16 cellular contexts compared by ENCODE assay signal in the genomic region with DNA sequence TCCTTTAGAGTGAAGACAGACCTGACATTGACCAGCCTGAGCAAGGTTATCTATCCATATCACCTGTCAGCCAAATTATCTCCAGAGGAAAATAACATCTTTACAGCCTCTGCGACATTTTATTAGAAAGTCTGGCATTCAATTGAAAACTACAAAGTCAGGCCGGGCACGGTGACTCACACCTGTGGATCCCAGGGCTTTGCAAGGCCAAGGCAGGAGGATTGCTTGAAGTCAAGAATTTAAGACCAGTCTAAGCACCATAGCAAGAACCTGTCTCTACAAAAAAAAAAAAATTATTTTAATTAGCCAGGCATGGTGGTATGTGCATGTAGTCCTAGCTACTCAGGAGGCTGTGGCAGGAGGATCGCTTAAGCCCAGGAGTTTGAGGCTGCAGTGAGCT.
"Had no signal": no experiment of that assay in that cellular context is flagged by ENCODE, and none has a peak within 500 bp of the region (broad histone marks: within the 10 kb centered on the region; RNA-seq: fewer than 3 reads in every experiment).

No MANE protein-coding gene starts in this region.

- H3K27me3 ChIP-seq: colonic mucosa, left lung had no signal

- DNase-seq: colonic mucosa; cortex of kidney; effector CD8-positive, alpha-beta T cell; effector memory CD8-positive, alpha-beta T cell; foreskin keratinocyte; heart left ventricle; immature natural killer cell; left cardiac atrium; left lung; left ventricle myocardium superior; lower lobe of right lung; naive B cell; naive thymus-derived CD8-positive, alpha-beta T cell had no signal

- H3K27ac ChIP-seq: colonic mucosa, epithelial cell of prostate, foreskin keratinocyte, gastroesophageal sphincter, heart left ventricle, left lung, lower lobe of right lung had no signal

- H3K4me3 ChIP-seq: colonic mucosa, gastroesophageal sphincter, heart left ventricle, left lung, lower lobe of right lung, mucosa of descending colon had no signal

- H3K4me1 ChIP-seq: colonic mucosa, foreskin keratinocyte, gastroesophageal sphincter, heart left ventricle, left lung, lower lobe of right lung had no signal

- H3K9me3 ChIP-seq: colonic mucosa, gastroesophageal sphincter, heart left ventricle, left lung, lower lobe of right lung, mucosa of descending colon had no signal

- H3K36me3 ChIP-seq: colonic mucosa, gastroesophageal sphincter, heart left ventricle, left lung, lower lobe of right lung had no signal
